ENCODE assay signal across 24 cellular contexts in genomic region chr2:206856474-206856873, GRCh38.
DNase-seq lines count a peak whose midpoint lies in the region; ATAC-seq, FAIRE-seq and TF ChIP-seq lines count a peak whose summit lies in the region.
"Had no signal": no experiment of that assay in that cellular context is flagged by ENCODE, and none has a peak within 500 bp of the region (broad histone marks: within the 10 kb centered on the region; RNA-seq: fewer than 3 reads in every experiment).

No MANE protein-coding gene starts in this region.

- no peak overlapping the region for H2BK12ac ChIP-seq in mesenchymal stem cell (ENCODE audit: low read length in 2 of 2)

- H3K4ac ChIP-seq in IMR-90 (ENCODE audit: low read depth, low read length) (no peak overlapping the region), mesenchymal stem cell (ENCODE audit: low read depth in 1 of 2, low read length in 2 of 2) (no peak overlapping the region)

- H3K79me1 ChIP-seq in IMR-90 (ENCODE audit: low read depth in 1 of 2, low read length in 2 of 2) (no peaks in the 10 kb centered on the region), mesenchymal stem cell (replicated peaks; ENCODE audit: low read length, poor library complexity, severe bottlenecking) (no peaks in the 10 kb centered on the region)

- H2BK5ac ChIP-seq in IMR-90 (ENCODE audit: low read depth, low read length, poor library complexity, severe bottlenecking) = no peak overlapping the region
- no peak overlapping the region for H2BK5ac ChIP-seq in mesenchymal stem cell (ENCODE audit: low read depth, low read length, poor library complexity, severe bottlenecking)

- H3K4me2 ChIP-seq in IMR-90 (ENCODE audit: low read depth, low read length) = no peak overlapping the region
- no peak overlapping the region for H3K4me2 ChIP-seq in mesenchymal stem cell (ENCODE audit: low read length, poor library complexity, severe bottlenecking)

- no TSS peak for BruUV-seq in IMR-90 (replicated peaks; lab: Mats Ljungman, UMichigan)

- no peak overlapping the region for H3K56ac ChIP-seq in IMR-90 (ENCODE audit: extremely low read depth, insufficient read depth, low read length)

- no peaks in the 10 kb centered on the region for H3K36me3 Mint-ChIP-seq in chondrocyte (ENCODE audit: low read depth)
- no peaks in the 10 kb centered on the region for H3K36me3 Mint-ChIP-seq in activated CD4-positive, alpha-beta T cell treated with anti-CD3 and anti-CD28 coated beads, Interleukin-2, amount 10 ng/mL, durations not matched to agents 24 days and 14 days (ENCODE audit: low read depth)

- peak overlapping the region; percentile 45 for H3K27ac Mint-ChIP-seq in chondrocyte (ENCODE audit: unreplicated experiment)
- H3K27ac Mint-ChIP-seq in activated CD4-positive, alpha-beta T cell treated with anti-CD3 and anti-CD28 coated beads, Interleukin-2, amount 10 ng/mL, durations not matched to agents 24 days and 14 days = no peak overlapping the region

- H3K27me3 ChIP-seq in IMR-90 (ENCODE audit: control insufficient read depth, insufficient read depth, low read length) (no peaks in the 10 kb centered on the region), mesenchymal stem cell (ENCODE audit: control insufficient read depth in 1 of 2, insufficient read depth in 1 of 2, low read length in 2 of 2) (no peaks in the 10 kb centered on the region)
- H3K27me3 ChIP-seq: neutrophil, sigmoid colon had no signal

- H3K9me3 ChIP-seq in IMR-90 (ENCODE audit: control insufficient read depth, insufficient read depth, low read length) (no peaks in the 10 kb centered on the region), mesenchymal stem cell (ENCODE audit: control insufficient read depth, low read length) (no peaks in the 10 kb centered on the region)
- H3K9me3 ChIP-seq: neutrophil, sigmoid colon had no signal

- no peaks in the 10 kb centered on the region for H4K20me1 ChIP-seq in IMR-90 (ENCODE audit: insufficient read depth, low read length)

- no peaks in the 10 kb centered on the region for H3K27me3 Mint-ChIP-seq in chondrocyte (ENCODE audit: low read depth)
- H3K27me3 Mint-ChIP-seq in activated CD4-positive, alpha-beta T cell treated with anti-CD3 and anti-CD28 coated beads, Interleukin-2, amount 10 ng/mL, durations not matched to agents 24 days and 14 days = no peaks in the 10 kb centered on the region

- no peak overlapping the region for H2AFZ ChIP-seq in IMR-90 (replicated peaks; ENCODE audit: low read length, poor library complexity)
- no peak overlapping the region for H2AFZ ChIP-seq in mesenchymal stem cell (ENCODE audit: low read depth, low read length)

- no peak for TF ChIP-seq RAD21 in IMR-90 (IDR thresholded peaks at IDR 0.05; ENCODE audit: low read length)

- FAIRE-seq in RCC 7860 (lab: Jason Lieb, UNC) = no peak
- FAIRE-seq: GM12878 had no signal

- in situ Hi-C loops in IMR-90 (cut with MboI; ENCODE audit: low sequenced_read_pairs) = no loop called here

- ATAC-seq in IMR-90 (ENCODE audit: low read depth) (peak; percentile 92), GM19324 (IDR thresholded peaks at IDR 0.05; ENCODE audit: low FRiP score, unreplicated experiment) (no peak)
- ATAC-seq: GM12878 had no signal

- TF ChIP-seq CTCF in AG09309 (IDR thresholded peaks at IDR 0.05; ENCODE audit: control insufficient read depth, insufficient read depth, low read depth, low read length, missing control alignments) (no peak), IMR-90 (conservative IDR thresholded peaks at IDR 0.05; ENCODE audit: low read depth, low read length) (no peak), chondrocyte (IDR thresholded peaks at IDR 0.05) (no peak)

- no peak overlapping the region for H2AK9ac ChIP-seq in IMR-90 (replicated peaks; ENCODE audit: low read depth, low read length, poor library complexity)

- H3K4me1 Mint-ChIP-seq in chondrocyte (ENCODE audit: low read depth) = peaks cover 22% of the 10 kb centered on the region
- H3K4me1 Mint-ChIP-seq in activated CD4-positive, alpha-beta T cell treated with anti-CD3 and anti-CD28 coated beads, Interleukin-2, amount 10 ng/mL, durations not matched to agents 24 days and 14 days = peaks cover 20% of the 10 kb centered on the region

- H3K14ac ChIP-seq in IMR-90 (replicated peaks; ENCODE audit: low read depth, low read length) (no peak overlapping the region), mesenchymal stem cell (ENCODE audit: low read length in 2 of 2) (no peak overlapping the region)

- H2BK120ac ChIP-seq in IMR-90 (ENCODE audit: low read depth, low read length) = no peak overlapping the region
- H2BK120ac ChIP-seq in mesenchymal stem cell (ENCODE audit: low read depth, low read length) = no peak overlapping the region

- H3K36me3 ChIP-seq in IMR-90 (ENCODE audit: control insufficient read depth, insufficient read depth, low read length) (no peaks in the 10 kb centered on the region), mesenchymal stem cell (ENCODE audit: control insufficient read depth in 1 of 2, insufficient read depth in 2 of 2, low read depth in 1 of 2, low read length in 2 of 2) (no peaks in the 10 kb centered on the region)
- H3K36me3 ChIP-seq: neutrophil, sigmoid colon had no signal

- dilution Hi-C loops in IMR-90 (cut with HindIII; ENCODE audit: low sequenced_read_pairs, unreplicated experiment) = no loop called here

- H2BK15ac ChIP-seq in IMR-90 (ENCODE audit: low read depth, low read length) = no peak overlapping the region
- no peak overlapping the region for H2BK15ac ChIP-seq in mesenchymal stem cell (ENCODE audit: low read depth, poor library complexity, severe bottlenecking)

- H4K8ac ChIP-seq in IMR-90 (ENCODE audit: low read depth in 2 of 2, low read length in 2 of 2) (no peak overlapping the region), mesenchymal stem cell (ENCODE audit: low read length) (no peak overlapping the region)

- no peak overlapping the region for H3K4me3 Mint-ChIP-seq in chondrocyte (ENCODE audit: unreplicated experiment)
- H3K4me3 Mint-ChIP-seq in activated CD4-positive, alpha-beta T cell treated with anti-CD3 and anti-CD28 coated beads, Interleukin-2, amount 10 ng/mL, durations not matched to agents 24 days and 14 days = no peak overlapping the region

- CTCF ChIA-PET in IMR-90 (lab: Yijun Ruan, JAX) = no interaction called here

- H4K91ac ChIP-seq in IMR-90 (ENCODE audit: insufficient read depth, low read depth, low read length) = no peak overlapping the region
- H4K91ac ChIP-seq in mesenchymal stem cell (ENCODE audit: low read length) = no peak overlapping the region

- no peaks in the 10 kb centered on the region for H3K9me3 Mint-ChIP-seq in chondrocyte (ENCODE audit: low read depth)
- peaks cover 4% of the 10 kb centered on the region for H3K9me3 Mint-ChIP-seq in activated CD4-positive, alpha-beta T cell treated with anti-CD3 and anti-CD28 coated beads, Interleukin-2, amount 10 ng/mL, durations not matched to agents 24 days and 14 days

- H3K18ac ChIP-seq in IMR-90 (ENCODE audit: low read depth, low read length) (no peak overlapping the region), mesenchymal stem cell (ENCODE audit: low read depth in 1 of 2, low read length in 2 of 2) (no peak overlapping the region)

- H2BK20ac ChIP-seq in IMR-90 (ENCODE audit: low read depth, low read length) = no peak overlapping the region

- no peak overlapping the region for H4K5ac ChIP-seq in IMR-90 (ENCODE audit: low read depth, low read length)

- H3K23ac ChIP-seq in IMR-90 (ENCODE audit: low read depth, low read length) (no peak overlapping the region), mesenchymal stem cell (ENCODE audit: low read length in 2 of 2) (no peak overlapping the region)

- peak; percentile 5 for DNase-seq in AG09309 (ENCODE audit: low read depth)
- peak; percentile 50 for DNase-seq in IMR-90
- no peak for DNase-seq in chondrocyte (ENCODE audit: low spot score)
- DNase-seq in mesenchymal stem cell = peak; percentile 31
- no peak for DNase-seq in activated CD4-positive, alpha-beta T cell treated with anti-CD3 and anti-CD28 coated beads, Interleukin-2, amount 10 ng/mL, durations not matched to agents 24 days and 14 days
- no peak for DNase-seq in cerebellar nuclear complex (lab: John Stamatoyannopoulos, UW)
- DNase-seq in RCC 7860 (ENCODE audit: low spot score) = no peak
- DNase-seq: activated CD4-positive, alpha-beta T cell treated with anti-CD3 and anti-CD28 coated beads for 1 hour; activated gamma-delta T cell; AML-193; aorta; COR-L47; erythroblast; hypothalamus; left cardiac atrium; NCI-H2081 treated with DMSO at 0.1 percent for 48 hours; NCI-H526 treated with DMSO at 0.1 percent for 48 hours; SIG-M5; sigmoid colon; stimulated activated CD4-positive, alpha-beta T cell treated with anti-CD3 and anti-CD28 coated beads, Interleukin-4, amount 100 ng/mL, for 1 hour; substantia nigra had no signal

- H3K27ac ChIP-seq in IMR-90 (ENCODE audit: insufficient read depth, low read length) = no peak overlapping the region
- H3K27ac ChIP-seq in mesenchymal stem cell (ENCODE audit: low read length, poor library complexity, severe bottlenecking) = no peak overlapping the region
- H3K27ac ChIP-seq: neutrophil had no signal

- intact Hi-C loops in IMR-90 (cut with micrococcal nuclease) = no loop called here
- intact Hi-C loops in activated CD4-positive, alpha-beta T cell treated with anti-CD3 and anti-CD28 coated beads, Interleukin-2, amount 10 ng/mL, durations not matched to agents 24 days and 14 days (cut with micrococcal nuclease) = no loop called here

- H3K9ac ChIP-seq in IMR-90 (ENCODE audit: low read depth, low read length) = no peak overlapping the region
- H3K9ac ChIP-seq in mesenchymal stem cell (ENCODE audit: low read length) = peak overlapping the region; percentile 43

- H3K9me1 ChIP-seq in IMR-90 (ENCODE audit: insufficient read depth, low read length) = no peaks in the 10 kb centered on the region

- no peak for TF ChIP-seq POLR2A in IMR-90 (IDR thresholded peaks at IDR 0.05; ENCODE audit: low read depth, low read length)

- H3K4me1 ChIP-seq in IMR-90 (ENCODE audit: control insufficient read depth, insufficient read depth, low read length) = no peaks in the 10 kb centered on the region
- peaks cover 3% of the 10 kb centered on the region for H3K4me1 ChIP-seq in mesenchymal stem cell (ENCODE audit: control insufficient read depth, insufficient read depth, low read depth, low read length)

- POLR2A ChIA-PET in IMR-90 (lab: Charles Lee; ENCODE audit: unreplicated experiment) = no interaction called here

- H3K4me3 ChIP-seq in AG09309 (ENCODE audit: control insufficient read depth, low read depth, low read length) (no peak overlapping the region), IMR-90 (ENCODE audit: insufficient read depth, low read depth, low read length) (no peak overlapping the region), mesenchymal stem cell (ENCODE audit: insufficient read depth in 1 of 2, low read depth in 1 of 2, low read length in 2 of 2) (no peak overlapping the region)
- H3K4me3 ChIP-seq: GM12878, sigmoid colon had no signal

- H2AK5ac ChIP-seq in IMR-90 (ENCODE audit: low read depth, low read length) = no peak overlapping the region
- H2AK5ac ChIP-seq in mesenchymal stem cell (ENCODE audit: low read length, severe bottlenecking) = no peak overlapping the region

TF ChIP-seq in IMR-90, 13 proteins besides CTCF, POLR2A, EP300 and RAD21 (continues in another document):
- peak; percentile 29; the same call in 1 of the 2 replicates for TF ChIP-seq FOS (IDR thresholded peaks at IDR 0.05; ENCODE audit: low read depth, low read length)

Comparison
In these comparisons a context has a peak if more than half of its experiments do, and no peak if none do; other contexts are left out.
1. DNase-seq: peak in AG09309 (single experiment), IMR-90 (single experiment) and mesenchymal stem cell (single experiment); none in chondrocyte (single experiment), activated CD4-positive, alpha-beta T cell treated with anti-CD3 and anti-CD28 coated beads, Interleukin-2, amount 10 ng/mL, durations not matched to agents 24 days and 14 days (single experiment), cerebellar nuclear complex (0 of 2) and RCC 7860 (single experiment).